Comparison of ENCODE assay signal across 27 cellular contexts in genomic region chr17:63096426-63096825, GRCh38.
DNase-seq lines count a peak whose midpoint lies in the region; ATAC-seq and TF ChIP-seq lines count a peak whose summit lies in the region.
"Had no signal": no experiment of that assay in that cellular context is flagged by ENCODE, and none has a peak within 500 bp of the region (broad histone marks: within the 10 kb centered on the region; RNA-seq: fewer than 3 reads in every experiment).

No MANE protein-coding gene starts in this region.

- peaks cover 3% of the 10 kb centered on the region for H3K36me3 Mint-ChIP-seq in effector memory CD8-positive, alpha-beta T cell (ENCODE audit: insufficient read depth)
- peaks cover 8% of the 10 kb centered on the region for H3K36me3 Mint-ChIP-seq in mesothelial cell of epicardium
- H3K36me3 Mint-ChIP-seq: memory B cell had no signal

- ATAC-seq in SK-N-SH treated with all-trans-retinoic acid at 6 μM for 48 hours, result peak; percentile 27; the same call in 2 of the 3 replicates
- ATAC-seq in GM21529 (IDR thresholded peaks at IDR 0.05; ENCODE audit: unreplicated experiment), result no peak
- no peak for ATAC-seq in effector memory CD8-positive, alpha-beta T cell (replicated peaks)
- ATAC-seq: activated CD8-positive, alpha-beta T cell treated with anti-CD3 and anti-CD28 coated beads, Interleukin-2, amount 10 ng/mL, durations not matched to agents 7 days and 5 days; activated naive CD4-positive, alpha-beta T cell treated with anti-CD3 and anti-CD28 coated beads, Interleukin-2, amount 50 U/mL, for 72 hours; activated T-helper 17 cell treated with anti-CD3 and anti-CD28 coated beads, Interleukin-2, amount 50 U/mL, for 72 hours; left lung; Panc1; pancreas had no signal

- TF ChIP-seq CTCF in mesothelial cell of epicardium (IDR thresholded peaks at IDR 0.05; ENCODE audit: unreplicated experiment), result no peak

- no peaks in the 10 kb centered on the region for H3K9me3 Mint-ChIP-seq in effector memory CD8-positive, alpha-beta T cell
- peaks cover 8% of the 10 kb centered on the region for H3K9me3 Mint-ChIP-seq in mesothelial cell of epicardium
- H3K9me3 Mint-ChIP-seq: activated T-helper 17 cell treated with anti-CD3 and anti-CD28 coated beads, Interleukin-2, amount 50 U/mL, for 72 hours; CD4-positive, alpha-beta T cell; central memory CD8-positive, alpha-beta T cell; dendritic cell treated with granulocyte-macrophage colony-stimulating factor and Interleukin-4, amounts not matched to agents 40 ng/mL and 50 ng/mL, for 4 days; H9; T-helper 2 cell treated with Interferon-gamma antibody and Interleukin-4, amounts not matched to agents 5 μg/mL and 100 μg/mL, for 36 hours had no signal

- peaks cover 3 to 4% of the 10 kb centered on the region in 2 donors for H3K4me1 Mint-ChIP-seq in effector memory CD8-positive, alpha-beta T cell (ENCODE audit: low read depth in 2 of 2)
- peaks cover 10% of the 10 kb centered on the region for H3K4me1 Mint-ChIP-seq in mesothelial cell of epicardium
- H3K4me1 Mint-ChIP-seq: activated T-helper 17 cell treated with anti-CD3 and anti-CD28 coated beads, Interleukin-2, amount 50 U/mL, for 72 hours; central memory CD8-positive, alpha-beta T cell; H9; memory B cell had no signal

- H3K27me3 Mint-ChIP-seq in effector memory CD8-positive, alpha-beta T cell, result no peaks in the 10 kb centered on the region
- H3K27me3 Mint-ChIP-seq in mesothelial cell of epicardium (ENCODE audit: low read depth), result no peaks in the 10 kb centered on the region
- H3K27me3 Mint-ChIP-seq: activated T-helper 17 cell treated with anti-CD3 and anti-CD28 coated beads, Interleukin-2, amount 50 U/mL, for 72 hours; CD4-positive, alpha-beta T cell; central memory CD8-positive, alpha-beta T cell; dendritic cell treated with granulocyte-macrophage colony-stimulating factor and Interleukin-4, amounts not matched to agents 40 ng/mL and 50 ng/mL, for 4 days; memory B cell had no signal

- no peak overlapping the region for H3K4me3 Mint-ChIP-seq in effector memory CD8-positive, alpha-beta T cell
- no peak overlapping the region for H3K4me3 Mint-ChIP-seq in mesothelial cell of epicardium
- H3K4me3 Mint-ChIP-seq: activated CD8-positive, alpha-beta T cell treated with anti-CD3 and anti-CD28 coated beads, Interleukin-2, amount 10 ng/mL, durations not matched to agents 7 days and 5 days; activated T-helper 17 cell treated with anti-CD3 and anti-CD28 coated beads, Interleukin-2, amount 50 U/mL, for 72 hours; CD4-positive, alpha-beta T cell; central memory CD8-positive, alpha-beta T cell; dendritic cell treated with granulocyte-macrophage colony-stimulating factor and Interleukin-4, amounts not matched to agents 40 ng/mL and 50 ng/mL, for 4 days; H9; memory B cell; T-helper 2 cell treated with Interferon-gamma antibody and Interleukin-4, amounts not matched to agents 5 μg/mL and 100 μg/mL, for 36 hours had no signal

- DNase-seq in GM03348 (ENCODE audit: low spot score) (peak; percentile 7), fibroblast of peridontal ligament (ENCODE audit: extremely low read depth) (peak; percentile 61), stromal cell of bone marrow (ENCODE audit: low read depth) (peak; percentile 32), mesothelial cell of epicardium (ENCODE audit: low spot score in 2 of 2, unreplicated experiment in 2 of 2) (no peak)
- no peak for DNase-seq in effector memory CD8-positive, alpha-beta T cell
- DNase-seq: activated CD4-positive, alpha-beta T cell treated with anti-CD3 and anti-CD28 coated beads for 4 hours; activated CD8-positive, alpha-beta T cell treated with anti-CD3 and anti-CD28 coated beads, Interleukin-2, amount 10 ng/mL, durations not matched to agents 7 days and 5 days; anterior cingulate cortex; CD4-positive, alpha-beta T cell; DND-41; H9; left lung; NCI-H146; NCI-H2107; pancreas; Right ventricle myocardium superior; stimulated activated naive CD4-positive, alpha-beta T cell; upper lobe of left lung had no signal

- no peak overlapping the region for H3K27ac Mint-ChIP-seq in effector memory CD8-positive, alpha-beta T cell
- no peak overlapping the region for H3K27ac Mint-ChIP-seq in mesothelial cell of epicardium
- H3K27ac Mint-ChIP-seq: activated CD8-positive, alpha-beta T cell treated with anti-CD3 and anti-CD28 coated beads, Interleukin-2, amount 10 ng/mL, durations not matched to agents 7 days and 5 days; activated naive CD4-positive, alpha-beta T cell treated with anti-CD3 and anti-CD28 coated beads, Interleukin-2, amount 50 U/mL, for 72 hours; activated T-helper 17 cell treated with anti-CD3 and anti-CD28 coated beads, Interleukin-2, amount 50 U/mL, for 72 hours; CD4-positive, alpha-beta T cell; dendritic cell treated with granulocyte-macrophage colony-stimulating factor and Interleukin-4, amounts not matched to agents 40 ng/mL and 50 ng/mL, for 4 days; H9; memory B cell; T-helper 2 cell treated with Interferon-gamma antibody and Interleukin-4, amounts not matched to agents 5 μg/mL and 100 μg/mL, for 36 hours had no signal

TF ChIP-seq in SK-N-SH treated with all-trans-retinoic acid at 6 μM for 48 hours, 23 proteins besides CTCF, POLR2A, EP300 and RAD21:
- TF ChIP-seq ZC3H10 (CRISPR knock-in tag; IDR thresholded peaks at IDR 0.05) (no peak), ARNTL (CRISPR knock-in tag; IDR thresholded peaks at IDR 0.05; ENCODE audit: borderline replicate concordance, low read depth) (no peak), OSR1 (CRISPR knock-in tag; IDR thresholded peaks at IDR 0.05) (no peak), ZFP30 (CRISPR knock-in tag; IDR thresholded peaks at IDR 0.05) (no peak), CSRNP3 (CRISPR knock-in tag; IDR thresholded peaks at IDR 0.05) (no peak), ZFP3 (CRISPR knock-in tag; IDR thresholded peaks at IDR 0.05) (no peak), ZNF8 (CRISPR knock-in tag; IDR thresholded peaks at IDR 0.05) (no peak), BACH2 (CRISPR knock-in tag; IDR thresholded peaks at IDR 0.05; ENCODE audit: borderline replicate concordance) (no peak), PATZ1 (CRISPR knock-in tag; IDR thresholded peaks at IDR 0.05; ENCODE audit: borderline replicate concordance) (no peak), CSDC2 (CRISPR knock-in tag; IDR thresholded peaks at IDR 0.05) (no peak), ESRRG (CRISPR knock-in tag; IDR thresholded peaks at IDR 0.05) (no peak), SNAI2 (CRISPR knock-in tag; IDR thresholded peaks at IDR 0.05) (no peak), ISL1 (CRISPR knock-in tag; IDR thresholded peaks at IDR 0.05) (no peak), POU6F1 (CRISPR knock-in tag; IDR thresholded peaks at IDR 0.05; ENCODE audit: borderline replicate concordance, low read depth) (no peak), RARB (CRISPR knock-in tag; IDR thresholded peaks at IDR 0.05) (no peak), TOX (CRISPR knock-in tag; IDR thresholded peaks at IDR 0.05; ENCODE audit: borderline replicate concordance) (no peak), PPARA (CRISPR knock-in tag; IDR thresholded peaks at IDR 0.05; ENCODE audit: borderline replicate concordance) (no peak), TCF4 (CRISPR knock-in tag; IDR thresholded peaks at IDR 0.05; ENCODE audit: borderline replicate concordance) (no peak)

Comparison
In these comparisons a context has a peak if more than half of its experiments do, and no peak if none do; other contexts are left out.
1. DNase-seq: peak in GM03348 (single experiment), fibroblast of peridontal ligament (single experiment) and stromal cell of bone marrow (single experiment); none in effector memory CD8-positive, alpha-beta T cell (0 of 3) and mesothelial cell of epicardium (0 of 2).